ENCODE assay signal across 2 cellular contexts in the genomic region with DNA sequence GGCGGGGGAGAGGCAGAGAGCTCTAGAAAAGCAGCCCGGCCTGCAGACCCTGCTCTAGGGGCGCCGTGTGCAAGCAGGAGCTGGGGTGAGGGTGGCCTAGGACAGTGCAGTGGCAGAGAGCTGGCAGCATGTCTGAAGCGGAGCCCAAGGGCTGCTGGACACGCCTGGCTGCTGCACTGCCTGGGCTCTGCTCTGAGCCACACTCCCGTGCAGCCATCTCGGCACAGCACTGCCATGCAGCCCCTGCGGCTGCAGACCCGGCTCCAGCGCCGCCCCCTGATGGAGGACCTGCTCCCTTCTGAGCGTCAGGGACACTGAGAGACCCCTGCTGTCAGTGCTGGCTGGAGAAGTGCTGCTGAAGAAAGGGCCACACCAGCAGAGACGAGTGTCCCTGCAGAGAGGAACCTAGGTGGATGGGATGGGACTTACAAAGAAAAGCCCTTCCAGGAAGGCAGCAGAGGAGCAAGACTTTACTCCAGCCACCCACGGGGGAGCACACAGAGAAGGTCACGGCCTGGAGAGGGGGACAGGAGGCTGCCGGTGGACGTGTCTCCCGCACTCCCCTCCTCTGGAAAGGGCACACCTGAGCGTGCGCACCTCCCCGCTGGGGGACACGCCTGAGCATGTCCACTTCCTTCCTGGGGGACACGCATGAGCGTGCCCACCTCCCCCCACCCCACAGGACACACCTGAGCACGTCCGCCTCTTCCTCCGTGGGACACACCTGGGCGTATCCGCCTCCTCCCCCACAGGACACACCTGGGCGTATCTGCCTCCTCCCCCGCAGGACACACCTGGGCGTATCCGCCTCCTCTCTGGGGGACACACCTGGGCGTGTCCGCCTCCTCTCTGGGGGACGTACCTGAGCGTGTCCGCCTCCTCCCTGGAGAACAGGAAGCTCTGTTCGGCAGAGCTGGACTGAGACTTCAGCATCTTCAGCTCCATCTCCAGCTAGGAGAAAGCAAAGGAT.
TF ChIP-seq lines count a peak whose summit lies in the region.

No MANE protein-coding gene starts in this region.

TF ChIP-seq in HEK293, 187 proteins besides CTCF, POLR2A, EP300 and RAD21 (continued from another document):
- TF ChIP-seq, protein P1, sequence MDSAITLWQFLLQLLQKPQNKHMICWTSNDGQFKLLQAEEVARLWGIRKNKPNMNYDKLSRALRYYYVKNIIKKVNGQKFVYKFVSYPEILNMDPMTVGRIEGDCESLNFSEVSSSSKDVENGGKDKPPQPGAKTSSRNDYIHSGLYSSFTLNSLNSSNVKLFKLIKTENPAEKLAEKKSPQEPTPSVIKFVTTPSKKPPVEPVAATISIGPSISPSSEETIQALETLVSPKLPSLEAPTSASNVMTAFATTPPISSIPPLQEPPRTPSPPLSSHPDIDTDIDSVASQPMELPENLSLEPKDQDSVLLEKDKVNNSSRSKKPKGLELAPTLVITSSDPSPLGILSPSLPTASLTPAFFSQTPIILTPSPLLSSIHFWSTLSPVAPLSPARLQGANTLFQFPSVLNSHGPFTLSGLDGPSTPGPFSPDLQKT (IDR thresholded peaks at IDR 0.05; ENCODE audit: borderline replicate concordance, low read depth, low read length): no peak
- TF ChIP-seq ZFHX2 (tag by site-specific recombination; conservative IDR thresholded peaks at IDR 0.05) (peak; percentile 34; the same call in 1 of the 2 replicates), ZNF24 (tag by site-specific recombination; IDR thresholded peaks at IDR 0.05) (no peak), ZIC2 (tag by site-specific recombination; IDR thresholded peaks at IDR 0.05) (0 out of 2 replicates have a peak, but pooled peaks have one; percentile 21), FEZF1 (tag by site-specific recombination; IDR thresholded peaks at IDR 0.05) (no peak), EGR2 (tag by site-specific recombination; IDR thresholded peaks at IDR 0.05; ENCODE audit: low read depth) (peak; percentile 43; the same call in 1 of the 2 replicates), OSR2 (tag by site-specific recombination; IDR thresholded peaks at IDR 0.05) (no peak), ZNF311 (tag by site-specific recombination; IDR thresholded peaks at IDR 0.05; ENCODE audit: borderline replicate concordance) (no peak), KLF1 (tag by site-specific recombination; IDR thresholded peaks at IDR 0.05) (peak; percentile 98)
- TF ChIP-seq, protein P2, sequence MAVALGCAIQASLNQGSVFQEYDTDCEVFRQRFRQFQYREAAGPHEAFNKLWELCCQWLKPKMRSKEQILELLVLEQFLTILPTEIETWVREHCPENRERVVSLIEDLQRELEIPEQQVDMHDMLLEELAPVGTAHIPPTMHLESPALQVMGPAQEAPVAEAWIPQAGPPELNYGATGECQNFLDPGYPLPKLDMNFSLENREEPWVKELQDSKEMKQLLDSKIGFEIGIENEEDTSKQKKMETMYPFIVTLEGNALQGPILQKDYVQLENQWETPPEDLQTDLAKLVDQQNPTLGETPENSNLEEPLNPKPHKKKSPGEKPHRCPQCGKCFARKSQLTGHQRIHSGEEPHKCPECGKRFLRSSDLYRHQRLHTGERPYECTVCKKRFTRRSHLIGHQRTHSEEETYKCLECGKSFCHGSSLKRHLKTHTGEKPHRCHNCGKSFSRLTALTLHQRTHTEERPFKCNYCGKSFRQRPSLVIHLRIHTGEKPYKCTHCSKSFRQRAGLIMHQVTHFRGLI (tag by site-specific recombination; IDR thresholded peaks at IDR 0.05): no peak
- TF ChIP-seq, protein P3, sequence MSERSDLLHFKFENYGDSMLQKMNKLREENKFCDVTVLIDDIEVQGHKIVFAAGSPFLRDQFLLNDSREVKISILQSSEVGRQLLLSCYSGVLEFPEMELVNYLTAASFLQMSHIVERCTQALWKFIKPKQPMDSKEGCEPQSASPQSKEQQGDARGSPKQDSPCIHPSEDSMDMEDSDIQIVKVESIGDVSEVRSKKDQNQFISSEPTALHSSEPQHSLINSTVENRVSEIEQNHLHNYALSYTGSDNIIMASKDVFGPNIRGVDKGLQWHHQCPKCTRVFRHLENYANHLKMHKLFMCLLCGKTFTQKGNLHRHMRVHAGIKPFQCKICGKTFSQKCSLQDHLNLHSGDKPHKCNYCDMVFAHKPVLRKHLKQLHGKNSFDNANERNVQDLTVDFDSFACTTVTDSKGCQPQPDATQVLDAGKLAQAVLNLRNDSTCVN (tag by site-specific recombination; optimal IDR thresholded peaks at IDR 0.05): no peak

TF ChIP-seq in WTC11, 78 proteins besides CTCF, POLR2A, EP300 and RAD21 (continued from another document):
- TF ChIP-seq, protein P4, sequence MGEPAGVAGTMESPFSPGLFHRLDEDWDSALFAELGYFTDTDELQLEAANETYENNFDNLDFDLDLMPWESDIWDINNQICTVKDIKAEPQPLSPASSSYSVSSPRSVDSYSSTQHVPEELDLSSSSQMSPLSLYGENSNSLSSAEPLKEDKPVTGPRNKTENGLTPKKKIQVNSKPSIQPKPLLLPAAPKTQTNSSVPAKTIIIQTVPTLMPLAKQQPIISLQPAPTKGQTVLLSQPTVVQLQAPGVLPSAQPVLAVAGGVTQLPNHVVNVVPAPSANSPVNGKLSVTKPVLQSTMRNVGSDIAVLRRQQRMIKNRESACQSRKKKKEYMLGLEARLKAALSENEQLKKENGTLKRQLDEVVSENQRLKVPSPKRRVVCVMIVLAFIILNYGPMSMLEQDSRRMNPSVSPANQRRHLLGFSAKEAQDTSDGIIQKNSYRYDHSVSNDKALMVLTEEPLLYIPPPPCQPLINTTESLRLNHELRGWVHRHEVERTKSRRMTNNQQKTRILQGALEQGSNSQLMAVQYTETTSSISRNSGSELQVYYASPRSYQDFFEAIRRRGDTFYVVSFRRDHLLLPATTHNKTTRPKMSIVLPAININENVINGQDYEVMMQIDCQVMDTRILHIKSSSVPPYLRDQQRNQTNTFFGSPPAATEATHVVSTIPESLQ (CRISPR knock-in tag; IDR thresholded peaks at IDR 0.05): no peak
- TF ChIP-seq ZNF423 (CRISPR knock-in tag; IDR thresholded peaks at IDR 0.05): peak; percentile 48; the same call in 1 of the 2 replicates
TF ChIP-seq in WTC11: peak in this region for 3.
